In genomic region chr11:62678770-62679696, GRCh38 we compare ENCODE assay signal across 1 cellular context.
TF ChIP-seq lines count a peak whose summit lies in the region.

TSS of gene UBXN1 (minus strand) at chr11:62679073. CDS start at chr11:62678923, 150 bp downstream.

TF ChIP-seq in HEK293, 187 proteins besides CTCF, POLR2A, EP300 and RAD21 (continued from another document):
- TF ChIP-seq ZSCAN18 (tag by site-specific recombination; IDR thresholded peaks at IDR 0.05) (no peak), ZNF292 (tag by site-specific recombination; IDR thresholded peaks at IDR 0.05; ENCODE audit: borderline replicate concordance, low read depth) (no peak), ZNF501 (tag by site-specific recombination; IDR thresholded peaks at IDR 0.05) (peak; percentile 74; the same call in 1 of the 2 replicates), SP3 (tag by site-specific recombination; IDR thresholded peaks at IDR 0.05) (peak; percentile 52), ZBTB44 (tag by site-specific recombination; IDR thresholded peaks at IDR 0.05) (no peak), INSM2 (tag by site-specific recombination; IDR thresholded peaks at IDR 0.05) (0 out of 2 replicates have a peak, but pooled peaks have one; percentile 29), ZNF518A (tag by site-specific recombination; conservative IDR thresholded peaks at IDR 0.05; ENCODE audit: low read depth) (peak; percentile 85), HOXD13 (CRISPR knock-in tag; IDR thresholded peaks at IDR 0.05; ENCODE audit: borderline replicate concordance) (no peak), ZNF350 (tag by site-specific recombination; IDR thresholded peaks at IDR 0.05) (no peak), ZFP3 (tag by site-specific recombination; IDR thresholded peaks at IDR 0.05; ENCODE audit: low read depth) (no peak), ZNF341 (tag by site-specific recombination; IDR thresholded peaks at IDR 0.05; ENCODE audit: low read depth) (peak; percentile 42; the same call in 1 of the 2 replicates), ZNF624 (tag by site-specific recombination; IDR thresholded peaks at IDR 0.05) (no peak), PRDM10 (tag by site-specific recombination; IDR thresholded peaks at IDR 0.05) (peak; percentile 56), ZNF214 (tag by site-specific recombination; IDR thresholded peaks at IDR 0.05; ENCODE audit: borderline replicate concordance) (no peak), ZNF600 (tag by site-specific recombination; IDR thresholded peaks at IDR 0.05) (peak; percentile 88), TRIM28 (IDR thresholded peaks at IDR 0.05; ENCODE audit: borderline replicate concordance, low read length) (peak; percentile 67; the same call in 1 of the 2 replicates), ZNF792 (tag by site-specific recombination; IDR thresholded peaks at IDR 0.05) (no peak), ZNF561 (tag by site-specific recombination; IDR thresholded peaks at IDR 0.05; ENCODE audit: borderline replicate concordance) (peak; percentile 66; the same call in 1 of the 2 replicates), ZNF433 (tag by site-specific recombination; IDR thresholded peaks at IDR 0.05; ENCODE audit: low read depth) (no peak), KLF8 (tag by site-specific recombination; IDR thresholded peaks at IDR 0.05) (peak; percentile 82), ZNF585B (tag by site-specific recombination; IDR thresholded peaks at IDR 0.05) (no peak), ZNF549 (tag by site-specific recombination; IDR thresholded peaks at IDR 0.05) (no peak), ZNF768 (tag by site-specific recombination; IDR thresholded peaks at IDR 0.05) (no peak), ZIC2 (tag by site-specific recombination; IDR thresholded peaks at IDR 0.05) (no peak), ZNF639 (tag by site-specific recombination; IDR thresholded peaks at IDR 0.05) (peak; percentile 59; the same call in 1 of the 2 replicates), ZNF785 (tag by site-specific recombination; IDR thresholded peaks at IDR 0.05) (no peak), ZNF791 (tag by site-specific recombination; IDR thresholded peaks at IDR 0.05) (no peak), ZNF16 (tag by site-specific recombination; IDR thresholded peaks at IDR 0.05; ENCODE audit: low read depth) (no peak), ZNF366 (tag by site-specific recombination; conservative IDR thresholded peaks at IDR 0.05) (no peak), ZNF274 (IDR thresholded peaks at IDR 0.05; ENCODE audit: low read length) (no peak), ZNF274 (tag by site-specific recombination; IDR thresholded peaks at IDR 0.05; ENCODE audit: borderline replicate concordance) (no peak), ZNF548 (tag by site-specific recombination; IDR thresholded peaks at IDR 0.05) (no peak), ZNF777 (tag by site-specific recombination; IDR thresholded peaks at IDR 0.05; ENCODE audit: borderline replicate concordance) (peak; percentile 54; the same call in 1 of the 2 replicates), ZNF660 (tag by site-specific recombination; IDR thresholded peaks at IDR 0.05) (peak; percentile 67; the same call in 1 of the 2 replicates), ZNF571 (tag by site-specific recombination; IDR thresholded peaks at IDR 0.05) (no peak), BCL11A (tag by site-specific recombination; IDR thresholded peaks at IDR 0.05; ENCODE audit: low read depth) (no peak), SP2 (tag by site-specific recombination; IDR thresholded peaks at IDR 0.05) (peak; percentile 84), ZNF10 (tag by site-specific recombination; IDR thresholded peaks at IDR 0.05) (no peak), KLF10 (tag by site-specific recombination; IDR thresholded peaks at IDR 0.05) (no peak), ZNF175 (tag by site-specific recombination; IDR thresholded peaks at IDR 0.05) (no peak), EGR2 (tag by site-specific recombination; IDR thresholded peaks at IDR 0.05; ENCODE audit: low read depth) (peak; percentile 91), KLF9 (tag by site-specific recombination; IDR thresholded peaks at IDR 0.05; ENCODE audit: low read depth) (peak; percentile 24; the same call in 1 of the 2 replicates), ZNF398 (tag by site-specific recombination; IDR thresholded peaks at IDR 0.05) (no peak), ZBTB8A (tag by site-specific recombination; IDR thresholded peaks at IDR 0.05) (peak; percentile 94), ZNF837 (tag by site-specific recombination; IDR thresholded peaks at IDR 0.05) (no peak), PBX3 (CRISPR knock-in tag; IDR thresholded peaks at IDR 0.05) (no peak), ZNF184 (tag by site-specific recombination; IDR thresholded peaks at IDR 0.05) (no peak), ZNF555 (tag by site-specific recombination; conservative IDR thresholded peaks at IDR 0.05) (no peak)
